9 cellular contexts compared by ENCODE assay signal in the genomic region with DNA sequence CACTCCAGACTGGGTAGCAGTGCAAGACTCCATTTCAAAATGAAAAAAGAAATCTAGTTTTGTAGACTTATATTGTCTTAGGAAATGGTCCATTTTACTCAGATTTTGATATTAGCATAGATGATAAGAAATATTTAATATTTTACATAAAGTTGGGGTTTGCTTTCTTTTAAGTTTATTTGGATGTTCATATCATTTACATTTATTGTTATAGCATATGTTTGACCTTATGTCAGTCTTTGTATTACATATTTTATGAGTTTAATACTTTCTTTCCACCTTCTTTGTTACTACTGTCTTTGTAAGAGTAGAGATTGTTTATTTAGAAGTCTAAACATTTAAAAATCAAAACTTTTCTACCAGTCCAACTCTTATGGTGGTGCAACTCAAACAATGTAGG.
"Had no signal": no experiment of that assay in that cellular context is flagged by ENCODE, and none has a peak within 500 bp of the region (broad histone marks: within the 10 kb centered on the region; RNA-seq: fewer than 3 reads in every experiment).

No MANE protein-coding gene starts in this region.

- H3K9ac ChIP-seq: KMS-11 had no signal

- FAIRE-seq: HepG2, HTR-8/SVneo had no signal

- H3K27ac ChIP-seq: HL-60, KMS-11 had no signal

- H3K27ac Mint-ChIP-seq: IgD-negative memory B cell had no signal

- DNase-seq: IMR-90, Karpas-422, KBM-7, KG1 had no signal

- H3K27me3 Mint-ChIP-seq: IgD-negative memory B cell had no signal

- H3K4me2 ChIP-seq: KMS-11 had no signal

- H3K4me3 Mint-ChIP-seq: IgD-negative memory B cell had no signal

- ATAC-seq: HepG2 had no signal
